17 cellular contexts compared by ENCODE assay signal in genomic region chr5:1481999-1482381, GRCh38. TPM values are rescaled to one million over a fixed set of nuclear protein-coding genes. Genes with fewer than 3 reads are reported as not detected.
"Had no signal": no experiment of that assay in that cellular context is flagged by ENCODE, and none has a peak within 500 bp of the region (broad histone marks: within the 10 kb centered on the region; RNA-seq: fewer than 3 reads in every experiment).

No MANE protein-coding gene starts in this region.

- H3K4me3 Mint-ChIP-seq: activated CD4-positive, alpha-beta memory T cell treated with anti-CD3 and anti-CD28 coated beads for 36 hours; nephron; stimulated activated naive CD8-positive, alpha-beta T cell treated with anti-CD3 and anti-CD28 coated beads, Interleukin-15, amount 100 ng/mL, for 72 hours had no signal

- H3K4me3 ChIP-seq: breast epithelium, mucosa of descending colon, testis had no signal

- H3K9me3 Mint-ChIP-seq: activated CD4-positive, alpha-beta memory T cell treated with anti-CD3 and anti-CD28 coated beads for 36 hours; nephron; stimulated activated naive CD8-positive, alpha-beta T cell treated with anti-CD3 and anti-CD28 coated beads, Interleukin-15, amount 100 ng/mL, for 72 hours had no signal

- H3K27ac ChIP-seq: breast epithelium, testis had no signal

- H3K27me3 ChIP-seq: breast epithelium, testis had no signal

- DNase-seq: activated CD4-positive, alpha-beta memory T cell treated with anti-CD3 and anti-CD28 coated beads for 36 hours; activated CD4-positive, alpha-beta T cell treated with anti-CD3 and anti-CD28 coated beads for 1 hour; activated naive CD4-positive, alpha-beta T cell; foreskin melanocyte; head of caudate nucleus; islet precursor cell; mammary epithelial cell; stimulated activated naive CD8-positive, alpha-beta T cell treated with anti-CD3 and anti-CD28 coated beads, Interleukin-15, amount 100 ng/mL, for 72 hours; T-helper 2 cell; testis had no signal

- H3K27ac Mint-ChIP-seq: activated CD4-positive, alpha-beta memory T cell treated with anti-CD3 and anti-CD28 coated beads for 36 hours; nephron; stimulated activated naive CD8-positive, alpha-beta T cell treated with anti-CD3 and anti-CD28 coated beads, Interleukin-15, amount 100 ng/mL, for 72 hours had no signal

- H3K27me3 Mint-ChIP-seq: activated CD4-positive, alpha-beta memory T cell treated with anti-CD3 and anti-CD28 coated beads for 36 hours; stimulated activated naive CD8-positive, alpha-beta T cell treated with anti-CD3 and anti-CD28 coated beads, Interleukin-15, amount 100 ng/mL, for 72 hours had no signal

- ATAC-seq: left lobe of liver, mucosa of descending colon, sciatic nerve had no signal

- H3K4me1 Mint-ChIP-seq: nephron had no signal

RNA-seq across cellular contexts. Expression of gene SLC6A3, which starts 36.8 kb away (rescaled TPM):
- total RNA-seq: activated CD4-positive, alpha-beta memory T cell treated with anti-CD3 and anti-CD28 coated beads for 36 hours; endothelial cell of umbilical vein; left lobe of liver; mammary epithelial cell; mucosa of descending colon; pulmonary artery endothelial cell; sciatic nerve had no signal
- polyA plus RNA-seq: endothelial cell of umbilical vein, mammary epithelial cell had no signal
